In the genomic region with DNA sequence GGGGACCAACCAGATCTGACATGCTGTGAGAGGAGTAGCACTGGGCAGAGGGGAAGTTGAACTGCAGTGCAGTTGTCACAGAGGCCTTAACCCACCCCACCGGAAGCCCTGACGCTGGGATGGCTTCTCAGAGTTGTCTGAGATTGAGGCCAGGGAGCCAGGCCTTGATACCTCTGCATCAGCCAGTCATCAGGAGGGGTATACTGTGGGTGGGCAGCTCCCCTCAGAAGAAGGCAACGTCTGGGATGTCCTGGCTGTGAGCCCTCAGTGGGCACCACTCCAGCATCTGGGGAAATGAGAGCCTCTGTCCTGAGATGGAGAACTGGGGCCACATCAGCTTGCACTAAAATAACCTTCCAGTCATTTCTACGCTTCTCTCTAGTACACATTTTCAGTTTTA, we compare ENCODE assay signal across 16 cellular contexts. TPM values are rescaled to one million over a fixed set of nuclear protein-coding genes. Genes with fewer than 3 reads are reported as not detected.
DNase-seq lines count a peak whose midpoint lies in the region; ATAC-seq and FAIRE-seq lines count a peak whose summit lies in the region.
"Had no signal": no experiment of that assay in that cellular context is flagged by ENCODE, and none has a peak within 500 bp of the region (broad histone marks: within the 10 kb centered on the region; RNA-seq: fewer than 3 reads in every experiment).

No MANE protein-coding gene starts in this region.

- no peak for DNase-seq in GM18507 (ENCODE audit: extremely low spot score, insufficient read length, low read depth)
- peak; percentile 45 for DNase-seq in medulla oblongata (ENCODE audit: extremely low spot score)
- DNase-seq in NCI-H146 (lab: John Stamatoyannopoulos, UW), result no peak
- no peak for DNase-seq in activated CD4-positive, alpha-beta memory T cell treated with anti-CD3 and anti-CD28 coated beads, Interleukin-2, amount 10 ng/mL, durations not matched to agents 7 days and 5 days
- DNase-seq: activated CD4-positive, alpha-beta T cell treated with anti-CD3 and anti-CD28 coated beads for 36 hours; activated CD8-positive, alpha-beta memory T cell treated with anti-CD3 and anti-CD28 coated beads, Interleukin-2, amount 50 U/mL, for 48 hours; activated naive CD4-positive, alpha-beta T cell treated with anti-CD3 and anti-CD28 coated beads for 36 hours; DMS79; mammary epithelial cell; NCI-H1105 treated with DMSO at 0.1 percent for 48 hours; SJCRH30; T-helper 9 cell had no signal

- no peak overlapping the region for H3K27ac Mint-ChIP-seq in activated CD4-positive, alpha-beta memory T cell treated with anti-CD3 and anti-CD28 coated beads, Interleukin-2, amount 10 ng/mL, durations not matched to agents 7 days and 5 days
- H3K27ac Mint-ChIP-seq: activated CD4-positive, alpha-beta T cell treated with anti-CD3 and anti-CD28 coated beads for 36 hours; activated naive CD4-positive, alpha-beta T cell treated with anti-CD3 and anti-CD28 coated beads for 36 hours had no signal

- no peaks in the 10 kb centered on the region for H3K27me3 Mint-ChIP-seq in activated CD4-positive, alpha-beta memory T cell treated with anti-CD3 and anti-CD28 coated beads, Interleukin-2, amount 10 ng/mL, durations not matched to agents 7 days and 5 days
- H3K27me3 Mint-ChIP-seq: activated CD4-positive, alpha-beta T cell treated with anti-CD3 and anti-CD28 coated beads for 36 hours had no signal

- no peak overlapping the region for H3K4me3 Mint-ChIP-seq in activated CD4-positive, alpha-beta memory T cell treated with anti-CD3 and anti-CD28 coated beads, Interleukin-2, amount 10 ng/mL, durations not matched to agents 7 days and 5 days
- H3K4me3 Mint-ChIP-seq: activated CD4-positive, alpha-beta T cell treated with anti-CD3 and anti-CD28 coated beads for 36 hours; activated naive CD4-positive, alpha-beta T cell treated with anti-CD3 and anti-CD28 coated beads for 36 hours had no signal

- CTCF ChIA-PET in activated CD4-positive, alpha-beta memory T cell treated with anti-CD3 and anti-CD28 coated beads, Interleukin-2, amount 10 ng/mL, durations not matched to agents 7 days and 5 days (lab: Charles Lee), result no interaction called here

- POLR2A ChIA-PET in activated CD4-positive, alpha-beta memory T cell treated with anti-CD3 and anti-CD28 coated beads, Interleukin-2, amount 10 ng/mL, durations not matched to agents 7 days and 5 days (lab: Charles Lee), result no interaction called here

- peak; percentile 74 for FAIRE-seq in GM18507 (lab: Jason Lieb, UNC)
- FAIRE-seq: K562 had no signal

- H3K9me3 Mint-ChIP-seq in activated CD4-positive, alpha-beta memory T cell treated with anti-CD3 and anti-CD28 coated beads, Interleukin-2, amount 10 ng/mL, durations not matched to agents 7 days and 5 days, result no peaks in the 10 kb centered on the region
- H3K9me3 Mint-ChIP-seq: activated naive CD4-positive, alpha-beta T cell treated with anti-CD3 and anti-CD28 coated beads for 36 hours had no signal

- H3K4me1 Mint-ChIP-seq in activated CD4-positive, alpha-beta memory T cell treated with anti-CD3 and anti-CD28 coated beads, Interleukin-2, amount 10 ng/mL, durations not matched to agents 7 days and 5 days, result no peaks in the 10 kb centered on the region
- H3K4me1 Mint-ChIP-seq: activated CD4-positive, alpha-beta T cell treated with anti-CD3 and anti-CD28 coated beads for 36 hours had no signal

- H3K36me3 Mint-ChIP-seq in activated CD4-positive, alpha-beta memory T cell treated with anti-CD3 and anti-CD28 coated beads, Interleukin-2, amount 10 ng/mL, durations not matched to agents 7 days and 5 days (ENCODE audit: low read depth), result no peaks in the 10 kb centered on the region

- ATAC-seq in GM19395 (IDR thresholded peaks at IDR 0.05; ENCODE audit: unreplicated experiment), result peak; percentile 63
- peak; percentile 52 for ATAC-seq in HG03159 (IDR thresholded peaks at IDR 0.05; ENCODE audit: unreplicated experiment)
- no peak for ATAC-seq in HG03460 (IDR thresholded peaks at IDR 0.05; ENCODE audit: unreplicated experiment)
- ATAC-seq: activated CD4-positive, alpha-beta T cell treated with anti-CD3 and anti-CD28 coated beads for 36 hours; K562 had no signal

RNA-seq across cellular contexts. Expression of gene BCAR3, which starts 47.9 kb away (rescaled TPM):
- 1 to 10 TPM; 3.1 to 3.9 TPM for total RNA-seq in activated CD4-positive, alpha-beta memory T cell treated with anti-CD3 and anti-CD28 coated beads, Interleukin-2, amount 10 ng/mL, durations not matched to agents 7 days and 5 days
